2 cellular contexts compared by ENCODE assay signal in the genomic region with DNA sequence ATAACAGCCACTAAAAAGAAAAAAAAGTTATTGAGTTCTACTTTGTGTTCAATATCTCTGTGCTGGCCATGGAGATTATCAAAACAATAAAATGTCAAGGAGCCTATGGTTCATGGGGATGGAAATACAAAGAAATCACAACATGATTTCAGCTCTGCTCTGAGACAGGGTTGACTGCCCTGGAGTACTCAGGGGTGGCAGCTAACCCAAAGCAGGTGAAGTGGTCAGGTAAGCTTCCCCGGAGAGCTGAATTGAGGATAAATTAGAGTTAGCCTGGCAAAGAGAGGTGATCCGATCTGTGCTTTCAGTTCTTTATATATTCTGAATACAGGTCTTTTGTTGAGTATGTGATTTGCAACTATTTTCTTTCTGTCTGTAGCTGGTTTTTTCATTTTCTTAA.
TF ChIP-seq lines count a peak whose summit lies in the region.

No MANE protein-coding gene starts in this region.

TF ChIP-seq in GM23338, 12 proteins besides CTCF, POLR2A, EP300 and RAD21 (continued from another document and continues in another):
- TF ChIP-seq ZNF462 (CRISPR knock-in tag; IDR thresholded peaks at IDR 0.05) = no peak
- TF ChIP-seq STAT1 (IDR thresholded peaks at IDR 0.05; ENCODE audit: unreplicated experiment) = no peak
- TF ChIP-seq JUNB (IDR thresholded peaks at IDR 0.05; ENCODE audit: unreplicated experiment) = no peak
- no peak for TF ChIP-seq ZNF331 (CRISPR knock-in tag; IDR thresholded peaks at IDR 0.05; ENCODE audit: low read depth)
- TF ChIP-seq, protein P1, sequence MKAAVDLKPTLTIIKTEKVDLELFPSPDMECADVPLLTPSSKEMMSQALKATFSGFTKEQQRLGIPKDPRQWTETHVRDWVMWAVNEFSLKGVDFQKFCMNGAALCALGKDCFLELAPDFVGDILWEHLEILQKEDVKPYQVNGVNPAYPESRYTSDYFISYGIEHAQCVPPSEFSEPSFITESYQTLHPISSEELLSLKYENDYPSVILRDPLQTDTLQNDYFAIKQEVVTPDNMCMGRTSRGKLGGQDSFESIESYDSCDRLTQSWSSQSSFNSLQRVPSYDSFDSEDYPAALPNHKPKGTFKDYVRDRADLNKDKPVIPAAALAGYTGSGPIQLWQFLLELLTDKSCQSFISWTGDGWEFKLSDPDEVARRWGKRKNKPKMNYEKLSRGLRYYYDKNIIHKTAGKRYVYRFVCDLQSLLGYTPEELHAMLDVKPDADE (IDR thresholded peaks at IDR 0.05) = no peak
- no peak for TF ChIP-seq EZH2 (IDR thresholded peaks at IDR 0.05; ENCODE audit: low read depth, unreplicated experiment)
- no peak for TF ChIP-seq POLR2AphosphoS5 (IDR thresholded peaks at IDR 0.05; ENCODE audit: low read depth)
- TF ChIP-seq REST (IDR thresholded peaks at IDR 0.05; ENCODE audit: unreplicated experiment) = no peak
- TF ChIP-seq EZH2phosphoT487 (IDR thresholded peaks at IDR 0.05; ENCODE audit: unreplicated experiment) = no peak
- no peak for TF ChIP-seq NANOG (IDR thresholded peaks at IDR 0.05; ENCODE audit: borderline replicate concordance)

TF ChIP-seq in WTC11, 78 proteins besides CTCF, POLR2A, EP300 and RAD21 (continued from another document):
- TF ChIP-seq ZNF532 (CRISPR knock-in tag; IDR thresholded peaks at IDR 0.05; ENCODE audit: borderline replicate concordance) = no peak
- TF ChIP-seq CREM (CRISPR knock-in tag; IDR thresholded peaks at IDR 0.05) = no peak
- no peak for TF ChIP-seq ETV6 (CRISPR knock-in tag; IDR thresholded peaks at IDR 0.05)
- TF ChIP-seq ZNF232 (CRISPR knock-in tag; IDR thresholded peaks at IDR 0.05) = no peak
- TF ChIP-seq MAX (CRISPR knock-in tag; IDR thresholded peaks at IDR 0.05) = no peak
- TF ChIP-seq E2F1 (CRISPR knock-in tag; IDR thresholded peaks at IDR 0.05) = no peak
- TF ChIP-seq ZBTB21 (CRISPR knock-in tag; IDR thresholded peaks at IDR 0.05; ENCODE audit: borderline replicate concordance) = no peak
- no peak for TF ChIP-seq GABPB1 (CRISPR knock-in tag; IDR thresholded peaks at IDR 0.05)
- TF ChIP-seq HMGA2 (CRISPR knock-in tag; IDR thresholded peaks at IDR 0.05) = no peak
- no peak for TF ChIP-seq JAZF1 (CRISPR knock-in tag; IDR thresholded peaks at IDR 0.05)
- no peak for TF ChIP-seq ATF1 (CRISPR knock-in tag; IDR thresholded peaks at IDR 0.05)
- TF ChIP-seq, protein P2, sequence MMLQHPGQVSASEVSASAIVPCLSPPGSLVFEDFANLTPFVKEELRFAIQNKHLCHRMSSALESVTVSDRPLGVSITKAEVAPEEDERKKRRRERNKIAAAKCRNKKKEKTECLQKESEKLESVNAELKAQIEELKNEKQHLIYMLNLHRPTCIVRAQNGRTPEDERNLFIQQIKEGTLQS (CRISPR knock-in tag; conservative IDR thresholded peaks at IDR 0.05) = no peak
- TF ChIP-seq MXD4 (CRISPR knock-in tag; IDR thresholded peaks at IDR 0.05; ENCODE audit: borderline replicate concordance) = no peak
- no peak for TF ChIP-seq NFATC4 (CRISPR knock-in tag; IDR thresholded peaks at IDR 0.05)
- no peak for TF ChIP-seq NR3C1 (CRISPR knock-in tag; conservative IDR thresholded peaks at IDR 0.05; ENCODE audit: low read depth)
